ENCODE assay signal across 8 cellular contexts in genomic region chr6:41318648-41319565, GRCh38. TPM values are rescaled to one million over a fixed set of nuclear protein-coding genes. Genes with fewer than 3 reads are reported as not detected.
DNase-seq lines count a peak whose midpoint lies in the region; ATAC-seq and TF ChIP-seq lines count a peak whose summit lies in the region.

No MANE protein-coding gene starts in this region.

- H3K27me3 ChIP-seq in SU-DHL-6 (ENCODE audit: low read length) (no peaks in the 10 kb centered on the region), vagina (peaks cover 4% of the 10 kb centered on the region)

- H2AFZ ChIP-seq in SU-DHL-6 (ENCODE audit: low read depth, low read length, severe bottlenecking): peak overlapping the region; percentile 56

- H3K4me1 Mint-ChIP-seq in activated naive CD8-positive, alpha-beta T cell treated with anti-CD3 and anti-CD28 coated beads, Interleukin-2, amount 50 U/mL, for 24 hours: peaks cover 12% of the 10 kb centered on the region

- peak; percentile 96 for ATAC-seq in HG02678 (IDR thresholded peaks at IDR 0.05; ENCODE audit: unreplicated experiment)
- peak; percentile 96 for ATAC-seq in activated naive CD8-positive, alpha-beta T cell treated with anti-CD3 and anti-CD28 coated beads, Interleukin-2, amount 50 U/mL, for 24 hours
- peak; percentile 97 to 98 for ATAC-seq in left cardiac atrium

- H3K4me2 ChIP-seq in SU-DHL-6 (ENCODE audit: low read depth, low read length, poor library complexity, severe bottlenecking): peak overlapping the region; percentile 45

- peak overlapping the region; percentile 45 for H3K4me3 Mint-ChIP-seq in activated naive CD8-positive, alpha-beta T cell treated with anti-CD3 and anti-CD28 coated beads, Interleukin-2, amount 50 U/mL, for 24 hours

- no peaks in the 10 kb centered on the region for H3K9me2 ChIP-seq in SU-DHL-6 (replicated peaks; ENCODE audit: insufficient read depth, low read length)

- no peak for TF ChIP-seq POLR2A in vagina (IDR thresholded peaks at IDR 0.05)

- H3K36me3 Mint-ChIP-seq in activated naive CD8-positive, alpha-beta T cell treated with anti-CD3 and anti-CD28 coated beads, Interleukin-2, amount 50 U/mL, for 24 hours (ENCODE audit: low read depth): no peaks in the 10 kb centered on the region

- H4K20me1 ChIP-seq in SU-DHL-6 (ENCODE audit: low read depth, low read length): no peaks in the 10 kb centered on the region

- intact Hi-C loops in left cardiac atrium (cut with DNase I): loop anchor here in 1 of 2 donors (2.0 to 10.0 kb wide), 2 partner anchors 40 to 224 kb away; no protein-coding TSS in a partner anchor
- intact Hi-C loops in vagina (cut with DNase I): no loop called here

- DNase-seq in GM12865 (ENCODE audit: low read depth): peak; percentile 93
- DNase-seq in NCI-H1105 treated with DMSO at 0.1 percent for 48 hours (lab: John Stamatoyannopoulos, UW): peak; percentile 86
- peak; percentile 83 for DNase-seq in activated naive CD8-positive, alpha-beta T cell treated with anti-CD3 and anti-CD28 coated beads, Interleukin-2, amount 50 U/mL, for 24 hours
- peak; percentile 82 for DNase-seq in left cardiac atrium
- peak; percentile 27 for DNase-seq in pulmonary artery endothelial cell (ENCODE audit: low read depth, low spot score)
- no peak for DNase-seq in vagina (ENCODE audit: extremely low spot score in 2 of 2)

- peaks cover 8% of the 10 kb centered on the region for H3K27me3 Mint-ChIP-seq in activated naive CD8-positive, alpha-beta T cell treated with anti-CD3 and anti-CD28 coated beads, Interleukin-2, amount 50 U/mL, for 24 hours

- H3K27ac ChIP-seq in SU-DHL-6 (ENCODE audit: low read depth, low read length): peak overlapping the region; percentile 70
- no peak overlapping the region for H3K27ac ChIP-seq in vagina

- H3K27ac Mint-ChIP-seq in activated naive CD8-positive, alpha-beta T cell treated with anti-CD3 and anti-CD28 coated beads, Interleukin-2, amount 50 U/mL, for 24 hours: peak overlapping the region; percentile 40

- H3K9ac ChIP-seq in SU-DHL-6 (ENCODE audit: low read length): peak overlapping the region; percentile 47

- peak overlapping the region; percentile 37 for H3K4me3 ChIP-seq in GM12865 (ENCODE audit: low read depth, low read length)
- peak overlapping the region; percentile 3 for H3K4me3 ChIP-seq in SU-DHL-6 (ENCODE audit: insufficient read depth, low read length, poor library complexity, severe bottlenecking)
- H3K4me3 ChIP-seq in vagina: peak overlapping the region; percentile 19 to 32

- peaks cover 19% of the 10 kb centered on the region for H3F3A ChIP-seq in SU-DHL-6 (ENCODE audit: insufficient read depth)

- no peaks in the 10 kb centered on the region for H3K79me2 ChIP-seq in SU-DHL-6 (ENCODE audit: insufficient read depth, low read length)

- H3K4me1 ChIP-seq in vagina: peaks cover 7% of the 10 kb centered on the region

- no peaks in the 10 kb centered on the region for H3K9me3 ChIP-seq in SU-DHL-6 (ENCODE audit: insufficient read depth, low read length)
- H3K9me3 ChIP-seq in vagina: no peaks in the 10 kb centered on the region

- H3K36me3 ChIP-seq in SU-DHL-6 (ENCODE audit: low read length) (no peaks in the 10 kb centered on the region), vagina (no peaks in the 10 kb centered on the region)

- TF ChIP-seq CTCF in GM12865 (IDR thresholded peaks at IDR 0.05; ENCODE audit: insufficient read depth, low read depth, low read length, missing control alignments) (peak; percentile 100), SU-DHL-6 (IDR thresholded peaks at IDR 0.05; ENCODE audit: insufficient read depth, low read length, poor library complexity, severe bottlenecking) (peak; percentile 100), vagina (IDR thresholded peaks at IDR 0.05) (peak; percentile 84 to 88 (median 88))

- no peaks in the 10 kb centered on the region for H3K9me3 Mint-ChIP-seq in activated naive CD8-positive, alpha-beta T cell treated with anti-CD3 and anti-CD28 coated beads, Interleukin-2, amount 50 U/mL, for 24 hours

RNA-seq across cellular contexts. Expression of gene NCR2, which starts 16.5 kb away (rescaled TPM):
- not detected for total RNA-seq in left cardiac atrium
- not detected in 2 replicates for total RNA-seq in pulmonary artery endothelial cell
- not detected for total RNA-seq in vagina

RNA-seq across cellular contexts. Expression of gene TREM1, which starts 32.4 kb away (rescaled TPM):
- total RNA-seq in left cardiac atrium (1 to 10 TPM; 1.7 to 3.0 TPM), pulmonary artery endothelial cell (not detected in 2 replicates), vagina (0.98 TPM)

Comparison
In these comparisons a context has a peak if more than half of its experiments do, and no peak if none do; other contexts are left out.
1. DNase-seq: peak in GM12865 (single experiment), NCI-H1105 treated with DMSO at 0.1 percent for 48 hours (single experiment), activated naive CD8-positive, alpha-beta T cell treated with anti-CD3 and anti-CD28 coated beads, Interleukin-2, amount 50 U/mL, for 24 hours (single experiment), left cardiac atrium (single experiment) and pulmonary artery endothelial cell (single experiment); none in vagina (0 of 2).
2. Peak in every context shown above with its lines, with median percentiles within 50 percentile points of each other: H3K4me3 ChIP-seq, CTCF ChIP-seq and ATAC-seq.